In genomic region chr1:8816831-8817412, GRCh38 we compare ENCODE assay signal across 1 cellular context.
TF ChIP-seq lines count a peak whose summit lies in the region.

No MANE protein-coding gene starts in this region.

TF ChIP-seq in GM12878, 131 proteins besides CTCF, POLR2A, EP300 and RAD21 (continued from another document):
- no peak for TF ChIP-seq SKIL (IDR thresholded peaks at IDR 0.05; ENCODE audit: low read depth, poor library complexity, severe bottlenecking)
